9 cellular contexts compared by ENCODE assay signal in genomic region chr1:226702957-226703831, GRCh38. TPM values are rescaled to one million over a fixed set of nuclear protein-coding genes. Genes with fewer than 3 reads are reported as not detected.
DNase-seq lines count a peak whose midpoint lies in the region; ATAC-seq and TF ChIP-seq lines count a peak whose summit lies in the region.
"Had no signal": no experiment of that assay in that cellular context is flagged by ENCODE, and none has a peak within 500 bp of the region (broad histone marks: within the 10 kb centered on the region; RNA-seq: fewer than 3 reads in every experiment).

No MANE protein-coding gene starts in this region.

- no peaks in the 10 kb centered on the region for H3K27me3 Mint-ChIP-seq in effector memory CD8-positive, alpha-beta T cell

- peak overlapping the region; percentile 83 for H4K8ac ChIP-seq in mesendoderm (ENCODE audit: low read depth, low read length)

- peak overlapping the region; percentile 80 for H3K4me2 ChIP-seq in mesendoderm (ENCODE audit: low read length)

- peak overlapping the region; percentile 91 for H3K27ac ChIP-seq in mesendoderm (ENCODE audit: low read depth, low read length)

- TF ChIP-seq POLR2A in GM18526 (IDR thresholded peaks at IDR 0.05; ENCODE audit: extremely low read depth, insufficient read length), result peak; percentile 88

- peaks cover 37 to 61% of the 10 kb centered on the region in 2 donors for H3K4me1 Mint-ChIP-seq in effector memory CD8-positive, alpha-beta T cell (ENCODE audit: low read depth in 2 of 2)

- peak overlapping the region; percentile 96 for H3K18ac ChIP-seq in mesendoderm (ENCODE audit: low read length)

- WGBS in mesendoderm (ENCODE audit: extremely low coverage, insufficient coverage, low lambda C conversion rate), result no CpG with 5 or more reads among the region's 62 CpGs

- peaks cover 2% of the 10 kb centered on the region for H3K4me1 ChIP-seq in mesendoderm (ENCODE audit: control insufficient read depth, low read depth, low read length)

- peak overlapping the region; percentile 48 for H2BK120ac ChIP-seq in mesendoderm (ENCODE audit: low read depth, low read length)

- no peaks in the 10 kb centered on the region for H3K9me3 Mint-ChIP-seq in effector memory CD8-positive, alpha-beta T cell

- no peak overlapping the region for H2BK15ac ChIP-seq in mesendoderm (replicated peaks; ENCODE audit: low read depth)

- H3K4ac ChIP-seq in mesendoderm (ENCODE audit: low read depth, low read length), result peak overlapping the region; percentile 77

- peak overlapping the region; percentile 31 for H3K4me3 ChIP-seq in mesendoderm (ENCODE audit: low read length)

- H4K5ac ChIP-seq in mesendoderm (ENCODE audit: low read length), result peak overlapping the region; percentile 91

- H3K27ac Mint-ChIP-seq in effector memory CD8-positive, alpha-beta T cell, result peak overlapping the region; percentile 93

- peak overlapping the region; percentile 73 to 76 for H3K4me3 Mint-ChIP-seq in effector memory CD8-positive, alpha-beta T cell

- H3K27me3 ChIP-seq in mesendoderm (ENCODE audit: insufficient read depth, low read length, poor library complexity), result no peaks in the 10 kb centered on the region

- H3K79me2 ChIP-seq in mesendoderm (ENCODE audit: control insufficient read depth, insufficient read depth, low read length), result no peaks in the 10 kb centered on the region

- H3K9ac ChIP-seq in mesendoderm (ENCODE audit: low read length), result peak overlapping the region; percentile 90

- H3K36me3 Mint-ChIP-seq in effector memory CD8-positive, alpha-beta T cell (ENCODE audit: insufficient read depth), result peaks cover 53% of the 10 kb centered on the region

- H3K79me1 ChIP-seq in mesendoderm (ENCODE audit: low read length), result no peaks in the 10 kb centered on the region

- H3K23ac ChIP-seq in mesendoderm (ENCODE audit: low read length), result no peak overlapping the region

- peak; percentile 65 for ATAC-seq in HG03095 (IDR thresholded peaks at IDR 0.05; ENCODE audit: unreplicated experiment)
- ATAC-seq in effector memory CD8-positive, alpha-beta T cell (replicated peaks), result peak; percentile 87
- ATAC-seq: HCT116 had no signal

- peak overlapping the region; percentile 67 for H2BK5ac ChIP-seq in mesendoderm (ENCODE audit: low read length)

- in situ Hi-C loops in ACHN (cut with HindIII; ENCODE audit: low pct_ligation_motif_present, low pct_unique_long_range_greater_than_20kb, low sequenced_read_pairs), result no loop called here

- DNase-seq in ACHN (peak; percentile 61), NCI-H69 (lab: John Stamatoyannopoulos, UW) (peak; percentile 93), mesendoderm (peak; percentile 77)
- DNase-seq in activated CD8-positive, alpha-beta memory T cell treated with anti-CD3 and anti-CD28 coated beads for 24 hours, result peak; percentile 91
- peak; percentile 69 to 81 (median 80) for DNase-seq in effector memory CD8-positive, alpha-beta T cell
- peak; percentile 82 for DNase-seq in stimulated activated CD8-positive, alpha-beta memory T cell treated with anti-CD3 and anti-CD28 coated beads, Interleukin-12 subunit alpha, Interleukin-12 subunit beta, amount 100 ng/mL, for 4 hours (ENCODE audit: low read depth)

- peak overlapping the region; percentile 95 for H3K56ac ChIP-seq in mesendoderm (ENCODE audit: low read length)

- peak overlapping the region; percentile 92 for H2AK5ac ChIP-seq in mesendoderm (ENCODE audit: low read length)

- H3K36me3 ChIP-seq in mesendoderm (ENCODE audit: control insufficient read depth, insufficient read depth, low read length), result no peaks in the 10 kb centered on the region

RNA-seq across cellular contexts. Expression of gene ITPKB, which starts 35.9 kb away (rescaled TPM):
- polyA plus RNA-seq in mesendoderm (2013, experiment 1 of 2), result 4.7 TPM
- 4.9 TPM for polyA plus RNA-seq in mesendoderm (2013, experiment 2 of 2)

Comparison
In these comparisons a context has a peak if more than half of its experiments do, and no peak if none do; other contexts are left out.
1. Peak in every context shown above with its lines: DNase-seq, ATAC-seq, H3K4me3 ChIP-seq and H3K27ac ChIP-seq.